ENCODE assay signal across 9 cellular contexts in the genomic region with DNA sequence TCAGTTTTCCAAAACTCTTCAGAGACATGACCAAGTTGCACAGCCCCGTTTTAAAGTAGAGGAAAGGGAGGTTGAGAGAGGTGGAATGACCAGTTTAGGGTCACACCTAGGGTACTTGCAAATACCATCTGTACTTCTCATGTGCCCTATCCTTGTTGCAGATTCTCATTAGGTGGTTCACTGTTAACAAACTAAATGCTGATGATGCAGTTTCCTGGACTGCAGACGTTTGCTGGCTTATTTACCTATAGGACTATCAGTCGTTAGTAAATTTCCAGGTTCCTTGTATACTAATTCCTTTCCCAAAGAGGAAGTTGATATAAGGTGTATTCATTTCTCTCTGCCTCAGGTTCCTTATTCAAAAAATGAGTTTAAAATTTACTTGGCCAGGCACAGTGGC. TPM values are rescaled to one million over a fixed set of nuclear protein-coding genes. Genes with fewer than 3 reads are reported as not detected.
DNase-seq lines count a peak whose midpoint lies in the region; ATAC-seq and TF ChIP-seq lines count a peak whose summit lies in the region.
"Had no signal": no experiment of that assay in that cellular context is flagged by ENCODE, and none has a peak within 500 bp of the region (broad histone marks: within the 10 kb centered on the region; RNA-seq: fewer than 3 reads in every experiment).

No MANE protein-coding gene starts in this region.

- no peak for DNase-seq in CD4-positive, CD25-positive, alpha-beta regulatory T cell
- DNase-seq in KBM-7: peak; percentile 16
- no peak for DNase-seq in mammary epithelial cell
- DNase-seq in natural killer cell: no peak
- DNase-seq in RWPE1 (ENCODE audit: low spot score): no peak
- DNase-seq in hippocampal formation (lab: John Stamatoyannopoulos, UW): no peak
- DNase-seq: cerebellar nuclear complex had no signal

- peaks cover 10% of the 10 kb centered on the region for H3K36me3 ChIP-seq in CD4-positive, CD25-positive, alpha-beta regulatory T cell (ENCODE audit: control insufficient read depth, insufficient read depth, low read length)
- peaks cover 9% of the 10 kb centered on the region for H3K36me3 ChIP-seq in mammary epithelial cell (ENCODE audit: insufficient read depth, low read length)

- TF ChIP-seq CTCF in mammary epithelial cell (conservative IDR thresholded peaks at IDR 0.05 in 1 of 2, IDR thresholded peaks at IDR 0.05 in 1 of 2; ENCODE audit: extremely low read depth in 1 of 2, insufficient read depth in 1 of 2, low read depth in 1 of 2, low read length in 2 of 2) (no peak), natural killer cell (IDR thresholded peaks at IDR 0.05) (no peak), RWPE1 (conservative IDR thresholded peaks at IDR 0.05; ENCODE audit: low read depth) (no peak)

- H3K9ac ChIP-seq in mammary epithelial cell (ENCODE audit: insufficient read depth, low read length): no peak overlapping the region

- POLR2A ChIA-PET in RWPE1 (lab: Yijun Ruan, JAX; ENCODE audit: low non-redundant PET): no interaction called here

- H3K4me3 ChIP-seq in CD4-positive, CD25-positive, alpha-beta regulatory T cell (ENCODE audit: low read depth, low read length): no peak overlapping the region
- H3K4me3 ChIP-seq in mammary epithelial cell (replicated peaks in 1 of 3; ENCODE audit: insufficient read depth in 1 of 3, low read depth in 2 of 3, low read length in 3 of 3): peak overlapping the region in 2 of 3 experiments; percentile 86 to 92

- intact Hi-C loops in mammary epithelial cell (cut with micrococcal nuclease) (loop anchor here (5.0 to 10.0 kb wide), 4 partner anchors 147 to 503 kb away; partner anchors contain the start of genes ATG4B, STK25 and THAP4), natural killer cell (cut with micrococcal nuclease) (loop anchor here (5.0 to 10.0 kb wide), 4 partner anchors 85 to 527 kb away; partner anchors contain the start of gene PASK)

- H4K20me1 ChIP-seq in mammary epithelial cell (ENCODE audit: insufficient read depth, low read length): no peaks in the 10 kb centered on the region

- H3K4me1 ChIP-seq in CD4-positive, CD25-positive, alpha-beta regulatory T cell (ENCODE audit: control insufficient read depth, insufficient read depth, low read length, poor library complexity, severe bottlenecking): peaks cover 9% of the 10 kb centered on the region
- H3K4me1 ChIP-seq in mammary epithelial cell (ENCODE audit: insufficient read depth, low read length): peaks cover 16% of the 10 kb centered on the region

- H3K79me2 ChIP-seq in mammary epithelial cell (ENCODE audit: insufficient read depth, low read length): peaks cover 57% of the 10 kb centered on the region

- no peak overlapping the region for H3K27ac ChIP-seq in CD4-positive, CD25-positive, alpha-beta regulatory T cell (ENCODE audit: insufficient read depth, low read length, poor library complexity, severe bottlenecking)
- no peak overlapping the region for H3K27ac ChIP-seq in mammary epithelial cell (ENCODE audit: insufficient read depth, low read depth, low read length)
- no peak overlapping the region for H3K27ac ChIP-seq in RWPE1

- no peaks in the 10 kb centered on the region for H3K9me3 ChIP-seq in CD4-positive, CD25-positive, alpha-beta regulatory T cell (ENCODE audit: control insufficient read depth in 2 of 2, low read length in 2 of 2)
- no peaks in the 10 kb centered on the region for H3K9me3 ChIP-seq in mammary epithelial cell (replicated peaks; ENCODE audit: insufficient read depth, low read length)

- no peaks in the 10 kb centered on the region for H3K9me3 Mint-ChIP-seq in CD4-positive, CD25-positive, alpha-beta regulatory T cell
- no peaks in the 10 kb centered on the region for H3K9me3 Mint-ChIP-seq in natural killer cell

- no TSS peak for BruUV-seq in mammary epithelial cell (replicated peaks; lab: Mats Ljungman, UMichigan)

- H3K36me3 Mint-ChIP-seq in CD4-positive, CD25-positive, alpha-beta regulatory T cell: no peaks in the 10 kb centered on the region
- H3K36me3 Mint-ChIP-seq in natural killer cell: no peaks in the 10 kb centered on the region

- no peaks in the 10 kb centered on the region for H3K27me3 Mint-ChIP-seq in CD4-positive, CD25-positive, alpha-beta regulatory T cell
- no peaks in the 10 kb centered on the region for H3K27me3 Mint-ChIP-seq in natural killer cell (ENCODE audit: low read depth in 2 of 2)

- WGBS in mammary epithelial cell (ENCODE audit: low coverage, missing lambda C conversion rate): 100% methylated on average over 3 of the region's 3 CpGs

- H3K4me3 Mint-ChIP-seq in CD4-positive, CD25-positive, alpha-beta regulatory T cell: peak overlapping the region; percentile 57 to 85 (median 78)
- peak overlapping the region; percentile 84 for H3K4me3 Mint-ChIP-seq in natural killer cell

- no peak overlapping the region for H3K27ac Mint-ChIP-seq in CD4-positive, CD25-positive, alpha-beta regulatory T cell
- H3K27ac Mint-ChIP-seq in natural killer cell: peak overlapping the region; percentile 60 to 83

- peak overlapping the region; percentile 93 for H3K4me2 ChIP-seq in mammary epithelial cell (ENCODE audit: insufficient read depth, low read depth, low read length)

- H2AFZ ChIP-seq in mammary epithelial cell (ENCODE audit: low read depth, low read length): no peak overlapping the region

- no peak for ATAC-seq in CD4-positive, CD25-positive, alpha-beta regulatory T cell (ENCODE audit: low read depth in 2 of 2)
- ATAC-seq in natural killer cell (no peak), GM18519 (IDR thresholded peaks at IDR 0.05; ENCODE audit: low FRiP score, unreplicated experiment) (no peak), GM18867 (IDR thresholded peaks at IDR 0.05; ENCODE audit: unreplicated experiment) (no peak)

- in situ Hi-C loops in KBM-7 (cut with MboI; ENCODE audit: low pct_unique_long_range_greater_than_20kb, low sequenced_read_pairs) (no loop called here), mammary epithelial cell (cut with MboI; ENCODE audit: low sequenced_read_pairs in 2 of 2) (no loop called here)

- no peaks in the 10 kb centered on the region for H3K27me3 ChIP-seq in CD4-positive, CD25-positive, alpha-beta regulatory T cell (ENCODE audit: control insufficient read depth, insufficient read depth, low read length)
- H3K27me3 ChIP-seq in mammary epithelial cell (ENCODE audit: insufficient read depth, low read length): no peaks in the 10 kb centered on the region

- dilution Hi-C loops in mammary epithelial cell (cut with HindIII; ENCODE audit: low sequenced_read_pairs): no loop called here

- peaks cover 7 to 38% (median 28%) of the 10 kb centered on the region in 4 donors for H3K4me1 Mint-ChIP-seq in CD4-positive, CD25-positive, alpha-beta regulatory T cell
- H3K4me1 Mint-ChIP-seq in natural killer cell: peaks cover 7 to 26% of the 10 kb centered on the region in 2 donors

- CTCF ChIA-PET in mammary epithelial cell (lab: Charles Lee; ENCODE audit: low non-redundant PET) (no interaction called here), RWPE1 (lab: Yijun Ruan, JAX) (interaction anchor here (0.6 kb wide), 1 partner anchor 134 kb away, joined by 3 read pairs; no protein-coding TSS in a partner anchor)

RNA-seq across cellular contexts. Expression of gene FARP2, which starts 1.4 kb away (rescaled TPM):
- total RNA-seq in CD4-positive, CD25-positive, alpha-beta regulatory T cell: 34.9 TPM
- polyA plus RNA-seq in CD4-positive, CD25-positive, alpha-beta regulatory T cell: 1 to 10 TPM; 3.0 to 7.4 (median 6.9) TPM
- total RNA-seq in mammary epithelial cell (10 to 100 TPM; 38.5 to 40.2 TPM), natural killer cell (10 to 100 TPM; 26.8 to 40.6 (median 31.6) TPM)
- polyA plus RNA-seq in mammary epithelial cell: 22.0 TPM
- 103 TPM for polyA minus RNA-seq in mammary epithelial cell

RNA-seq across cellular contexts. Expression of gene SEPTIN2, which starts 41.8 kb away (rescaled TPM):
- total RNA-seq in CD4-positive, CD25-positive, alpha-beta regulatory T cell: 191 TPM
- 100 to 1,000 TPM; 131 to 186 (median 159) TPM for polyA plus RNA-seq in CD4-positive, CD25-positive, alpha-beta regulatory T cell
- total RNA-seq in mammary epithelial cell: 100 to 1,000 TPM; 294 to 300 TPM
- polyA plus RNA-seq in mammary epithelial cell: 223 TPM
- polyA minus RNA-seq in mammary epithelial cell: 528 TPM
- total RNA-seq in natural killer cell: 100 to 1,000 TPM; 275 to 315 (median 275) TPM

RNA-seq across cellular contexts. Expression of gene HDLBP, which starts 42.1 kb away (rescaled TPM):
- total RNA-seq in CD4-positive, CD25-positive, alpha-beta regulatory T cell: 121 TPM
- 10 to 100 TPM; 33.6 to 42.6 (median 41.3) TPM for polyA plus RNA-seq in CD4-positive, CD25-positive, alpha-beta regulatory T cell
- total RNA-seq in mammary epithelial cell: 100 to 1,000 TPM; 617 to 628 TPM
- 360 TPM for polyA plus RNA-seq in mammary epithelial cell
- 893 TPM for polyA minus RNA-seq in mammary epithelial cell
- total RNA-seq in natural killer cell: 100 to 1,000 TPM; 170 to 200 (median 177) TPM

Comparison
In these comparisons a context has a peak if more than half of its experiments do, and no peak if none do; other contexts are left out.
1. H3K27ac Mint-ChIP-seq: peak in natural killer cell (2 of 2); none in CD4-positive, CD25-positive, alpha-beta regulatory T cell (0 of 3).